7 cellular contexts compared by ENCODE assay signal in genomic region chr19:49896863-49897621, GRCh38.
DNase-seq lines count a peak whose midpoint lies in the region; ATAC-seq lines count a peak whose summit lies in the region.

Gene IL4I1 (minus strand): TSS chr19:49896887. CDS start chr19:49896160, 727 bp downstream.

- peak within 1 kb of the TSS; percentile 74 to 86 for H3K4me3 Mint-ChIP-seq in effector memory CD8-positive, alpha-beta T cell

- peaks cover 24 to 47% of the 10 kb centered on the region in 2 donors for H3K4me1 Mint-ChIP-seq in effector memory CD8-positive, alpha-beta T cell (ENCODE audit: low read depth in 2 of 2)

- H3K27ac ChIP-seq in rectal smooth muscle tissue (ENCODE audit: low read depth, low read length): no peak within 1 kb of the TSS

- H3K27me3 Mint-ChIP-seq in effector memory CD8-positive, alpha-beta T cell: no peaks in the 10 kb centered on the region

- H3K27me3 ChIP-seq in rectal smooth muscle tissue (ENCODE audit: control insufficient read depth, insufficient read depth, low read length): no peaks in the 10 kb centered on the region

- no peaks in the 10 kb centered on the region for H3K9me3 Mint-ChIP-seq in effector memory CD8-positive, alpha-beta T cell

- H3K36me3 ChIP-seq in rectal smooth muscle tissue (ENCODE audit: control insufficient read depth, insufficient read depth, low read length): no peaks in the 10 kb centered on the region

- ATAC-seq in GM19035 (IDR thresholded peaks at IDR 0.05; ENCODE audit: unreplicated experiment) (peak; percentile 50), HG03432 (IDR thresholded peaks at IDR 0.05; ENCODE audit: unreplicated experiment) (peak; percentile 52)
- peak; percentile 60 to 70 for ATAC-seq in activated CD4-positive, CD25-positive, alpha-beta regulatory T cell treated with anti-CD3 and anti-CD28 coated beads, Interleukin-2, amount 50 U/mL, for 24 hours
- peak; percentile 66 for ATAC-seq in effector memory CD8-positive, alpha-beta T cell (replicated peaks)

- peaks cover 2% of the 10 kb centered on the region for H3K36me3 Mint-ChIP-seq in effector memory CD8-positive, alpha-beta T cell (ENCODE audit: insufficient read depth)

- no peaks in the 10 kb centered on the region for H3K4me1 ChIP-seq in rectal smooth muscle tissue (ENCODE audit: control insufficient read depth, insufficient read depth, low read length)

- H3K9ac ChIP-seq in rectal smooth muscle tissue (ENCODE audit: low read length): no peak within 1 kb of the TSS

- H3K4me3 ChIP-seq in rectal smooth muscle tissue (ENCODE audit: low read length): peak within 1 kb of the TSS; percentile 10

- peak; percentile 69 to 77 (median 76) for DNase-seq in effector memory CD8-positive, alpha-beta T cell
- DNase-seq in NCI-H146 (lab: John Stamatoyannopoulos, UW): no peak
- DNase-seq in inferior parietal cortex (ENCODE audit: extremely low spot score): no peak

- peak within 1 kb of the TSS; percentile 98 to 99 for H3K27ac Mint-ChIP-seq in effector memory CD8-positive, alpha-beta T cell

Comparison
In these comparisons a context has a peak if more than half of its experiments do, and no peak if none do; other contexts are left out.
1. DNase-seq: peak in effector memory CD8-positive, alpha-beta T cell (3 of 3); none in NCI-H146 (single experiment) and inferior parietal cortex (single experiment).
2. Peak in every context shown above with its lines, with median percentiles within 50 percentile points of each other: ATAC-seq.